In genomic region chr20:44215125-44215524, GRCh38 we compare ENCODE assay signal across 1 cellular context.
TF ChIP-seq lines count a peak whose summit lies in the region.

No MANE protein-coding gene starts in this region.

TF ChIP-seq in GM23338, 12 proteins besides CTCF, POLR2A, EP300 and RAD21 (continued from another document):
- no peak for TF ChIP-seq ZNF462 (CRISPR knock-in tag; IDR thresholded peaks at IDR 0.05)
- TF ChIP-seq STAT1 (IDR thresholded peaks at IDR 0.05; ENCODE audit: unreplicated experiment): no peak
- no peak for TF ChIP-seq JUNB (IDR thresholded peaks at IDR 0.05; ENCODE audit: unreplicated experiment)
- TF ChIP-seq EZH2 (IDR thresholded peaks at IDR 0.05; ENCODE audit: low read depth, unreplicated experiment): no peak
- no peak for TF ChIP-seq REST (IDR thresholded peaks at IDR 0.05; ENCODE audit: unreplicated experiment)
- TF ChIP-seq NANOG (IDR thresholded peaks at IDR 0.05; ENCODE audit: borderline replicate concordance): no peak
- no peak for TF ChIP-seq POLR2AphosphoS5 (IDR thresholded peaks at IDR 0.05; ENCODE audit: low read depth)
